ENCODE assay signal across 26 cellular contexts in genomic region chr22:48197189-48197690, GRCh38.
"Had no signal": no experiment of that assay in that cellular context is flagged by ENCODE, and none has a peak within 500 bp of the region (broad histone marks: within the 10 kb centered on the region; RNA-seq: fewer than 3 reads in every experiment).

No MANE protein-coding gene starts in this region.

- H3K4me3 Mint-ChIP-seq: central memory CD8-positive, alpha-beta T cell; endodermal cell; memory B cell; natural killer cell; stimulated activated naive CD8-positive, alpha-beta T cell treated with anti-CD3 and anti-CD28 coated beads, Interleukin-15, amount 100 ng/mL, for 72 hours had no signal

- H3K4me3 ChIP-seq: dorsolateral prefrontal cortex, gastroesophageal sphincter, heart left ventricle, hepatocyte, lower lobe of right lung, smooth muscle cell, suprapubic skin had no signal

- H3K9ac ChIP-seq: parathyroid adenoma had no signal

- H3K4me2 ChIP-seq: hepatocyte, smooth muscle cell had no signal

- H3K36me3 ChIP-seq: gastroesophageal sphincter, heart left ventricle, lower lobe of right lung, neutrophil, suprapubic skin had no signal

- H2AFZ ChIP-seq: hepatocyte, parathyroid adenoma had no signal

- H3K27ac Mint-ChIP-seq: endodermal cell; memory B cell; natural killer cell; stimulated activated naive CD8-positive, alpha-beta T cell treated with anti-CD3 and anti-CD28 coated beads, Interleukin-15, amount 100 ng/mL, for 72 hours had no signal

- H3K4me1 ChIP-seq: foreskin keratinocyte, gastroesophageal sphincter, heart left ventricle, lower lobe of right lung, parathyroid adenoma, suprapubic skin had no signal

- DNase-seq: cortex of kidney; dorsolateral prefrontal cortex; effector CD8-positive, alpha-beta T cell; endodermal cell; foreskin keratinocyte; heart left ventricle; left cardiac atrium; left ventricle myocardium superior; lower lobe of right lung; natural killer cell; stimulated activated CD4-positive, alpha-beta T cell treated with anti-CD3 and anti-CD28 coated beads, Interleukin-12 subunit alpha, Interleukin-12 subunit beta, amount 100 ng/mL, for 4 hours; stimulated activated CD4-positive, alpha-beta T cell treated with anti-CD3 and anti-CD28 coated beads, Interleukin-1b, Interleukin-23, amount 100 ng/mL, for 48 hours; stimulated activated CD4-positive, alpha-beta T cell treated with anti-CD3 and anti-CD28 coated beads, Interleukin-4, amount 100 ng/mL, for 1 hour; stimulated activated CD8-positive, alpha-beta memory T cell treated with anti-CD3 and anti-CD28 coated beads, Interleukin-4, amount 100 ng/mL, for 48 hours; stimulated activated naive CD4-positive, alpha-beta T cell; stimulated activated naive CD8-positive, alpha-beta T cell treated with anti-CD3 and anti-CD28 coated beads, Interleukin-15, amount 100 ng/mL, for 72 hours; trophoblast cell had no signal

- H3K27me3 ChIP-seq: foreskin keratinocyte, hepatocyte, neutrophil had no signal

- H3K9me3 ChIP-seq: neutrophil, suprapubic skin had no signal

- H3K27ac ChIP-seq: dorsolateral prefrontal cortex, epithelial cell of prostate, foreskin keratinocyte, gastroesophageal sphincter, heart left ventricle, hepatocyte, lower lobe of right lung, neutrophil, parathyroid adenoma, suprapubic skin had no signal

- H3K79me2 ChIP-seq: hepatocyte, parathyroid adenoma had no signal

- H3K4me1 Mint-ChIP-seq: central memory CD8-positive, alpha-beta T cell had no signal
